ENCODE assay signal across 8 cellular contexts in genomic region chr1:46303038-46303871, GRCh38. TPM values are rescaled to one million over a fixed set of nuclear protein-coding genes. Genes with fewer than 3 reads are reported as not detected.
DNase-seq lines count a peak whose midpoint lies in the region; ATAC-seq and TF ChIP-seq lines count a peak whose summit lies in the region.

Gene LRRC41, minus strand, starts transcription at chr1:46303616. Its CDS starts 294 bp downstream, at chr1:46303322.
Gene UQCRH, plus strand, starts transcription at chr1:46303698. Its CDS starts 69 bp downstream, at chr1:46303767.

- in situ Hi-C loops in GM13977 (cut with MboI; ENCODE audit: low pct_unique_long_range_greater_than_20kb, low sequenced_read_pairs, unreplicated experiment), result no loop called here

- no peaks in the 10 kb centered on the region for H3K27me3 Mint-ChIP-seq in T-helper 1 cell treated with Interleukin-12 subunit alpha and Interleukin-12 subunit beta and Interleukin-4 antibody, amounts not matched to agents 30 μg/mL and 1 μg/mL, for 36 hours (ENCODE audit: low read depth)

- peak; percentile 70 for ATAC-seq in HG02884 (IDR thresholded peaks at IDR 0.05; ENCODE audit: unreplicated experiment)
- peak; percentile 92 to 93 for ATAC-seq in left cardiac atrium
- peak; percentile 92 for ATAC-seq in upper lobe of right lung

- peaks cover 35% of the 10 kb centered on the region for H3K4me1 Mint-ChIP-seq in T-helper 1 cell treated with Interleukin-12 subunit alpha and Interleukin-12 subunit beta and Interleukin-4 antibody, amounts not matched to agents 30 μg/mL and 1 μg/mL, for 36 hours (ENCODE audit: low read depth)

- H3K4me3 Mint-ChIP-seq in T-helper 1 cell treated with Interleukin-12 subunit alpha and Interleukin-12 subunit beta and Interleukin-4 antibody, amounts not matched to agents 30 μg/mL and 1 μg/mL, for 36 hours, result peak within 1 kb of the TSS; percentile 97

- intact Hi-C loops in left cardiac atrium (cut with DNase I) (loop anchor here in 1 of 2 donors (2.0 kb wide), 1 partner anchor 38 kb away; the partner anchor contains the start of gene NSUN4), posterior vena cava (cut with DNase I) (loop anchor here in 1 of 2 donors (5.0 kb wide), 1 partner anchor 39 kb away; the partner anchor contains the start of gene NSUN4), upper lobe of right lung (cut with DNase I) (no loop called here)

- H3K27me3 ChIP-seq in upper lobe of right lung, result no peaks in the 10 kb centered on the region

- peak within 1 kb of the TSS; percentile 97 for H3K27ac Mint-ChIP-seq in T-helper 1 cell treated with Interleukin-12 subunit alpha and Interleukin-12 subunit beta and Interleukin-4 antibody, amounts not matched to agents 30 μg/mL and 1 μg/mL, for 36 hours

- peaks cover 40% of the 10 kb centered on the region for H3K4me1 ChIP-seq in upper lobe of right lung

- H3K9me3 Mint-ChIP-seq in T-helper 1 cell treated with Interleukin-12 subunit alpha and Interleukin-12 subunit beta and Interleukin-4 antibody, amounts not matched to agents 30 μg/mL and 1 μg/mL, for 36 hours, result no peaks in the 10 kb centered on the region

- no peaks in the 10 kb centered on the region for H3K36me3 ChIP-seq in upper lobe of right lung

- no peaks in the 10 kb centered on the region for H3K9me3 ChIP-seq in upper lobe of right lung

- DNase-seq in GM13977 (ENCODE audit: low spot score) (peak; percentile 94), NCI-H1694 (lab: John Stamatoyannopoulos, UW) (peak; percentile 91), amniotic stem cell (lab: John Stamatoyannopoulos, UW) (peak; percentile 85), left cardiac atrium (peak; percentile 96), posterior vena cava (ENCODE audit: low spot score) (peak; percentile 98), upper lobe of right lung (peak; percentile 97)

- TF ChIP-seq CTCF in GM13977 (IDR thresholded peaks at IDR 0.05; ENCODE audit: extremely low read depth, insufficient read depth, missing control alignments) (peak; percentile 25), upper lobe of right lung (IDR thresholded peaks at IDR 0.05) (no peak)

- peak within 1 kb of the TSS; percentile 98 for H3K27ac ChIP-seq in upper lobe of right lung

- H3K4me3 ChIP-seq in upper lobe of right lung, result peak within 1 kb of the TSS; percentile 98

- H3K36me3 Mint-ChIP-seq in T-helper 1 cell treated with Interleukin-12 subunit alpha and Interleukin-12 subunit beta and Interleukin-4 antibody, amounts not matched to agents 30 μg/mL and 1 μg/mL, for 36 hours (ENCODE audit: low read depth), result peaks cover 7% of the 10 kb centered on the region

RNA-seq across cellular contexts. Expression of gene LRRC41, which starts in this region (rescaled TPM):
- 10 to 100 TPM; 34.5 to 46.4 TPM for total RNA-seq in left cardiac atrium
- 10 to 100 TPM; 40.7 to 45.3 TPM for total RNA-seq in posterior vena cava
- total RNA-seq in upper lobe of right lung, result 53.6 TPM

RNA-seq across cellular contexts. Expression of gene UQCRH, which starts in this region (rescaled TPM):
- 100 to 1,000 TPM; 770 to 822 TPM for total RNA-seq in left cardiac atrium
- 100 to 1,000 TPM; 127 to 149 TPM for total RNA-seq in posterior vena cava
- 145 TPM for total RNA-seq in upper lobe of right lung

Comparison
In these comparisons a context has a peak if more than half of its experiments do, and no peak if none do; other contexts are left out.
1. Peak in every context shown above with its lines: DNase-seq, ATAC-seq, H3K4me3 ChIP-seq and H3K27ac ChIP-seq.